8 cellular contexts compared by ENCODE assay signal in the genomic region with DNA sequence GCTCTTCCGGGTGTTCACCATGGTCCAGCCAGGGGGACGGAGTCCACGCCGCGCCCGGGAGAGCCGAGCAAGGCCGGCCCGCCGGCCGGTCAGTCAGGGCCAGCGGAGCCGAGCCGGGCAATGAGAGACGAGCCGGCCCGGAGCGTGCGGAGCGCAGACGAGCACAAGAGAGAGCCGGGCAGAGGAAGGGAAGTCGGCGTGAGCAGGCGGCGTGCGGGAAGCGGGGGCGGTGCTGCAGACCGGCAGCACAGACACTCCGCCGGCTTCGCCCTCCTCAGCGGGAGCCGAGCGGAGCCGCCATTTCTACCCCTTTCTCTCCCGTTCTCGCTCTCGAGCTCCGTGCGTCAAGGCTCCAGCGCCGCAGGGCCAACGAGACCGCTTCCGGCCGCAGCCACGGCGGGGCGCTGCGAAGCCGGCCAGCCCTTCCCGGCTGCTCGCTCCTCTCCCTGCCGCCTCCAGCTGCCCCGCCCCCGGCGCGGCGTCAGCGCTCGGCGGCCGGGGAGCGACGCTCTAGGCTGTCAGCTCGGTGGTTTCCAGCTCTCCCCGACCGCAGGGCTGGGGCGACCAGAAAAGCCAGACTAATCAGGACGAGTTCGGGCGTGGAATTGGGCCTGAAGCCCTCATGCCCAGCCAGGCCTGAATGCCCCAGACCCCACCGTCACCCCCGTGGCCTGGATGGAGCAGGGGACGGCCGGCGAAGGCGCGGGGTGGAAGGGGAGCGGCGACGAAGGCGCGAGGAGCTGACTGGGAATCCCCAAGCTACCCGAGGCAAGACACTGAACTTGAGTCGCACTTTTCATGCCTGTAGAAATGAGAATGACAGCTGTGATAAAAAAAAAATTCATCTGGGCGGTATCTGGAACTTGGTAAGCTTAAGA. TPM values are rescaled to one million over a fixed set of nuclear protein-coding genes. Genes with fewer than 3 reads are reported as not detected.
DNase-seq lines count a peak whose midpoint lies in the region; ATAC-seq and TF ChIP-seq lines count a peak whose summit lies in the region.

A gene (minus strand): TSS at position 374 of the 878 bp plus-strand sequence. CDS start 353 bp downstream, at position 21.

- peaks cover 37% of the 10 kb centered on the region; the same call in 1 of the 2 replicates for H3K79me2 ChIP-seq in MM.1S (ENCODE audit: low read length)

- H3K4me1 ChIP-seq in MM.1S (ENCODE audit: low read length) (peaks cover 21% of the 10 kb centered on the region), foreskin keratinocyte (peaks cover 14% of the 10 kb centered on the region), neuron (ENCODE audit: insufficient read depth, low read length) (peaks cover 10% of the 10 kb centered on the region), subcutaneous abdominal adipose tissue (ENCODE audit: control insufficient read depth in 5 of 5, insufficient read depth in 5 of 5, low read length in 5 of 5) (peaks cover 0 to 30% (median 24%) of the 10 kb centered on the region in 5 donors)

- peak; percentile 77 for DNase-seq in GF-D8 (lab: John Stamatoyannopoulos, UW)
- DNase-seq in HCEC 1CT, result peak; percentile 95
- peak; percentile 95 for DNase-seq in MM.1S
- peak; percentile 44 for DNase-seq in SIG-M5 (lab: John Stamatoyannopoulos, UW)
- peak; percentile 89 for DNase-seq in activated gamma-delta T cell treated with Interleukin-2 at 50 U/mL for 16 hours
- DNase-seq in foreskin keratinocyte, result peak; percentile 83 to 93

- H3K36me3 ChIP-seq in MM.1S (replicated peaks; ENCODE audit: insufficient read depth, low read length) (no peaks in the 10 kb centered on the region), neuron (ENCODE audit: insufficient read depth, low read length) (peaks cover 13% of the 10 kb centered on the region), subcutaneous abdominal adipose tissue (ENCODE audit: control insufficient read depth in 5 of 5, insufficient read depth in 5 of 5, low read length in 5 of 5) (peaks cover 0 to 4% (median 0%) of the 10 kb centered on the region in 5 donors)

- H3K27ac ChIP-seq in MM.1S (ENCODE audit: low read length) (peak within 1 kb of the TSS; percentile 97), foreskin keratinocyte (peak within 1 kb of the TSS; percentile 97), subcutaneous abdominal adipose tissue (ENCODE audit: low read depth, low read length) (peak within 1 kb of the TSS; percentile 99)

- peaks cover 10% of the 10 kb centered on the region for H3K27me3 ChIP-seq in MM.1S (replicated peaks; ENCODE audit: insufficient read depth, low read length)
- H3K27me3 ChIP-seq in foreskin keratinocyte, result no peaks in the 10 kb centered on the region
- H3K27me3 ChIP-seq in neuron (ENCODE audit: insufficient read depth, low read length), result no peaks in the 10 kb centered on the region
- H3K27me3 ChIP-seq in subcutaneous abdominal adipose tissue (ENCODE audit: control insufficient read depth in 5 of 5, insufficient read depth in 4 of 5, low read length in 5 of 5), result no peaks in the 10 kb centered on the region

- TF ChIP-seq CTCF in MM.1S (IDR thresholded peaks at IDR 0.05; ENCODE audit: low read length) (peak; percentile 77), foreskin keratinocyte (conservative IDR thresholded peaks at IDR 0.05) (peak; percentile 99)

- H3K9me3 ChIP-seq in MM.1S (replicated peaks; ENCODE audit: insufficient read depth, low read length), result no peaks in the 10 kb centered on the region
- H3K9me3 ChIP-seq in neuron (ENCODE audit: low read length), result no peaks in the 10 kb centered on the region
- H3K9me3 ChIP-seq in subcutaneous abdominal adipose tissue (ENCODE audit: control insufficient read depth in 5 of 5, low read length in 5 of 5), result no peaks in the 10 kb centered on the region

- H3F3A ChIP-seq in MM.1S (ENCODE audit: insufficient read depth, low read length), result peaks cover 31% of the 10 kb centered on the region

- peak within 1 kb of the TSS; percentile 91 for H3K4me2 ChIP-seq in MM.1S (ENCODE audit: low read depth, low read length)

- H2AFZ ChIP-seq in MM.1S (ENCODE audit: low read length), result peak within 1 kb of the TSS; percentile 87
- peak within 1 kb of the TSS; percentile 96 for H2AFZ ChIP-seq in neuron (ENCODE audit: low read depth, low read length)

- no peaks in the 10 kb centered on the region for H3K9me2 ChIP-seq in MM.1S (replicated peaks; ENCODE audit: insufficient read depth, low read length)

- peak within 1 kb of the TSS; percentile 93 for H3K9ac ChIP-seq in MM.1S (ENCODE audit: low read length)
- H3K9ac ChIP-seq in subcutaneous abdominal adipose tissue (ENCODE audit: low read length in 5 of 5), result peak within 1 kb of the TSS; percentile 81 to 99 (median 99)

- H3K4me3 ChIP-seq in MM.1S (ENCODE audit: low read length), result peak within 1 kb of the TSS; percentile 79
- peak within 1 kb of the TSS; percentile 85 for H3K4me3 ChIP-seq in neuron (ENCODE audit: low read length)
- peak within 1 kb of the TSS; percentile 78 to 99 (median 91) for H3K4me3 ChIP-seq in subcutaneous abdominal adipose tissue (ENCODE audit: low read depth in 1 of 5, low read length in 5 of 5)

- no peaks in the 10 kb centered on the region for H4K20me1 ChIP-seq in MM.1S (ENCODE audit: insufficient read depth, low read length)

- peak; percentile 94 for ATAC-seq in foreskin keratinocyte

RNA-seq across cellular contexts. Expression of the gene that starts here (rescaled TPM):
- total RNA-seq in foreskin keratinocyte, result 5.6 and 6.1 TPM in 2 replicates
- 0.77 and 1.1 TPM in 2 replicates for polyA plus RNA-seq in foreskin keratinocyte

Comparison
In these comparisons a context has a peak if more than half of its experiments do, and no peak if none do; other contexts are left out.
1. Peak in every context shown above with its lines: DNase-seq, ATAC-seq, H3K4me3 ChIP-seq and H3K27ac ChIP-seq.
2. DNase-seq: peak in every context shown above with its lines; median percentile 95 in HCEC 1CT; 95 in MM.1S; 89 in activated gamma-delta T cell treated with Interleukin-2 at 50 U/mL for 16 hours; 88 in foreskin keratinocyte; 77 in GF-D8; 44 in SIG-M5.